Comparison of ENCODE assay signal across 21 cellular contexts in the genomic region with DNA sequence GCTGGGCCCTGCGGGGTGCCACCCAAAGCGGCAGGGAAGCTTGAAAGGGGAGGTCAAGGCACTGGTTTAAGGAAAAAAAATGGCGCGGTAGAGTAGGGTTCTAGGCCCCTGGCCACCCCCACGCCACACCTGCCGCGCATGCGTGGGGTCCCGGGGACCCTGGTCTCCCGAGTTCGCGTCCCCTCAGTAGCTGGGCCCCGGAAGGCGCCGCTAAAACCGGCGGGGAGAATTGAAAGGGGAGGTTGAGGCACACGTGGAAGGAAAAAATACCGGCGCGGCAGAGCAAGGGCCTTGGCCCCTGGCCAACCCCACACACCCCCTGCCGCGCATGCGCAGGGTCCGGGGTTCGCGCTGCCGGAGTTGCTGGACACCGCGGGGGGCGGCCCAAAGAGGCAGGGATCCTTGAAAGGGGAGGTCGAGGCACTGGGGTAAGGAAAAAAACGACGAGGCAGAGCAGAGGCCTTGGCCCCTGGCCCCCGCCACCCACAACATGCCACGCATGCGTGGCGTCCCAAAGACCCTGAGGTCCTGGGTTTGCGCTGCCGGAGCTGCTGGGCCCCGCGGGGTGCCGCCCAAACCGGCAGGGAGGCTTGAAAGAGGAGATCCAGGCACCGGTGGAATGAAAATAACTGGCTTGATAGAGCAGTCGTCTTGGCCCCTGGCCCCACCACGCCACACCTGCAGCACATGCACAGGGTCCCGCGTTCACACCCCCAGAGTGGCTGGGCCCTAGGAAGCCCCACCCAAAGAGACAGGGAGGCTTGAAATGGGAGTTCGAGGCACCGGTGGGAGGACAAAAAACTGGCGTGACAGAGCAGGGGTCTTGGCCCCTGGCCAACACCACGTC.
"Had no signal": no experiment of that assay in that cellular context is flagged by ENCODE, and none has a peak within 500 bp of the region (broad histone marks: within the 10 kb centered on the region; RNA-seq: fewer than 3 reads in every experiment).

No MANE protein-coding gene starts in this region.

- H3K27ac Mint-ChIP-seq: activated naive CD8-positive, alpha-beta T cell; nephron; stimulated activated memory B cell treated with anti-CD40 and anti-IgM and Interleukin-4, amounts not matched to agents 10 μg/mL and 1 μg/mL and 100 μg/mL, for 72 hours had no signal

- FAIRE-seq: bronchial epithelial cell, frontal cortex, keratinocyte had no signal

- H3K4me1 ChIP-seq: parathyroid adenoma had no signal

- ATAC-seq: left lobe of liver; sciatic nerve; stimulated activated memory B cell treated with anti-CD40 and anti-IgM and Interleukin-4, amounts not matched to agents 10 μg/mL and 1 μg/mL and 100 μg/mL, for 72 hours had no signal

- DNase-seq: activated CD4-positive, alpha-beta T cell treated with anti-CD3 and anti-CD28 coated beads, Interleukin-2, amount 50 U/mL, for 1 hour; activated CD4-positive, CD25-positive, alpha-beta regulatory T cell treated with anti-CD3 and anti-CD28 coated beads, Interleukin-2, amount 50 U/mL, for 72 hours; activated CD8-positive, alpha-beta memory T cell treated with anti-CD3 and anti-CD28 coated beads, Interleukin-2, amount 50 U/mL, for 48 hours; activated gamma-delta T cell; cerebellar nuclear complex; cortex of kidney; effector CD4-positive, alpha-beta T cell; midbrain; stimulated activated CD4-positive, alpha-beta T cell treated with anti-CD3 and anti-CD28 coated beads, Interleukin-4, amount 100 ng/mL, for 1 hour had no signal

- H3K4me2 ChIP-seq: smooth muscle cell had no signal

- H3K4me3 Mint-ChIP-seq: activated naive CD8-positive, alpha-beta T cell; nephron; stimulated activated memory B cell treated with anti-CD40 and anti-IgM and Interleukin-4, amounts not matched to agents 10 μg/mL and 1 μg/mL and 100 μg/mL, for 72 hours had no signal

- H3K36me3 Mint-ChIP-seq: activated naive CD8-positive, alpha-beta T cell; stimulated activated memory B cell treated with anti-CD40 and anti-IgM and Interleukin-4, amounts not matched to agents 10 μg/mL and 1 μg/mL and 100 μg/mL, for 72 hours had no signal

- H3K27ac ChIP-seq: parathyroid adenoma, VCaP had no signal

- H3K4me3 ChIP-seq: lung, smooth muscle cell had no signal

- H3K4me1 Mint-ChIP-seq: nephron; stimulated activated memory B cell treated with anti-CD40 and anti-IgM and Interleukin-4, amounts not matched to agents 10 μg/mL and 1 μg/mL and 100 μg/mL, for 72 hours had no signal
